In the genomic region with DNA sequence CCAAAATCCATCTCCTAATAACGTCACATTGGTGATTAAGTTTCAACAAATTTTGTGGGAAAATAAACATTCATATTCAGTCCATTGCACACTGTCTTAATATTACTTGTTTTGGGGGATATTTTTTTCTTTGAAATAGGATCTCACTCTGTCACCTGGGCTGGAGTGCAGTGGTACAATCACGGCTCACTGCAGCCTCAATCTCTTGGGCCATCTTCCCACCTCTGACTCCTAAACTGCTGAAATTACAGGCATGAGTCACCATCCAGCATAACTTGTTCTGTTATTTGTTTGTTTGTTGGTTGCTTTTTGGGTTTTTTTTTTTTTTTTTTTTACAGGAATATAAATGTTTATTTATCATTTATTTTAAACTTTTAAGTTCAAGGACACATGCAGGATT, we compare ENCODE assay signal across 26 cellular contexts.
"Had no signal": no experiment of that assay in that cellular context is flagged by ENCODE, and none has a peak within 500 bp of the region (broad histone marks: within the 10 kb centered on the region; RNA-seq: fewer than 3 reads in every experiment).

No MANE protein-coding gene starts in this region.

- H3K4me3 ChIP-seq: colonic mucosa, coronary artery, dorsolateral prefrontal cortex, esophagus muscularis mucosa, esophagus squamous epithelium, gastrocnemius medialis, gastroesophageal sphincter, heart left ventricle, heart right ventricle, hepatocyte had no signal

- H3K36me3 ChIP-seq: colonic mucosa, esophagus muscularis mucosa, esophagus squamous epithelium, gastrocnemius medialis, gastroesophageal sphincter, heart left ventricle, heart right ventricle had no signal

- H3K4me1 ChIP-seq: colonic mucosa, esophagus muscularis mucosa, esophagus squamous epithelium, foreskin keratinocyte, gastrocnemius medialis, gastroesophageal sphincter, heart left ventricle, heart right ventricle had no signal

- H3K79me2 ChIP-seq: hepatocyte had no signal

- H3K27me3 Mint-ChIP-seq: dendritic cell treated with granulocyte-macrophage colony-stimulating factor and Interleukin-4, amounts not matched to agents 40 ng/mL and 50 ng/mL, for 4 days; effector memory CD8-positive, alpha-beta T cell had no signal

- DNase-seq: colonic mucosa; cortex of kidney; dermis blood vessel endothelial cell; dorsolateral prefrontal cortex; effector CD4-positive, alpha-beta T cell; effector CD8-positive, alpha-beta T cell; effector memory CD4-positive, alpha-beta T cell; effector memory CD8-positive, alpha-beta T cell; endodermal cell; erythroblast; esophagus squamous epithelium; foreskin fibroblast; foreskin melanocyte; gastrocnemius medialis; glutamatergic neuron; head of caudate nucleus; heart left ventricle; heart right ventricle had no signal

- H3K9me3 ChIP-seq: colonic mucosa, esophagus muscularis mucosa, esophagus squamous epithelium, gastrocnemius medialis, gastroesophageal sphincter had no signal

- H3K4me3 Mint-ChIP-seq: dendritic cell treated with granulocyte-macrophage colony-stimulating factor and Interleukin-4, amounts not matched to agents 40 ng/mL and 50 ng/mL, for 4 days; effector memory CD8-positive, alpha-beta T cell; endodermal cell had no signal

- H3K27ac Mint-ChIP-seq: dendritic cell treated with granulocyte-macrophage colony-stimulating factor and Interleukin-4, amounts not matched to agents 40 ng/mL and 50 ng/mL, for 4 days; effector memory CD8-positive, alpha-beta T cell; endodermal cell had no signal

- H2AFZ ChIP-seq: hepatocyte had no signal

- ATAC-seq: effector memory CD8-positive, alpha-beta T cell; esophagus mucosa; foreskin keratinocyte; gastrocnemius medialis; gastroesophageal sphincter; heart left ventricle; heart right ventricle had no signal

- H3K4me2 ChIP-seq: hepatocyte had no signal

- H3K27ac ChIP-seq: colonic mucosa, coronary artery, dorsolateral prefrontal cortex, epithelial cell of prostate, esophagus muscularis mucosa, esophagus squamous epithelium, foreskin keratinocyte, gastrocnemius medialis, gastroesophageal sphincter, heart left ventricle, heart right ventricle, hepatocyte had no signal

- H3K27me3 ChIP-seq: colonic mucosa, dorsolateral prefrontal cortex, esophagus muscularis mucosa, esophagus squamous epithelium, foreskin keratinocyte, gastrocnemius medialis, gastroesophageal sphincter, heart left ventricle, heart right ventricle, hepatocyte had no signal
